10 cellular contexts compared by ENCODE assay signal in the genomic region with DNA sequence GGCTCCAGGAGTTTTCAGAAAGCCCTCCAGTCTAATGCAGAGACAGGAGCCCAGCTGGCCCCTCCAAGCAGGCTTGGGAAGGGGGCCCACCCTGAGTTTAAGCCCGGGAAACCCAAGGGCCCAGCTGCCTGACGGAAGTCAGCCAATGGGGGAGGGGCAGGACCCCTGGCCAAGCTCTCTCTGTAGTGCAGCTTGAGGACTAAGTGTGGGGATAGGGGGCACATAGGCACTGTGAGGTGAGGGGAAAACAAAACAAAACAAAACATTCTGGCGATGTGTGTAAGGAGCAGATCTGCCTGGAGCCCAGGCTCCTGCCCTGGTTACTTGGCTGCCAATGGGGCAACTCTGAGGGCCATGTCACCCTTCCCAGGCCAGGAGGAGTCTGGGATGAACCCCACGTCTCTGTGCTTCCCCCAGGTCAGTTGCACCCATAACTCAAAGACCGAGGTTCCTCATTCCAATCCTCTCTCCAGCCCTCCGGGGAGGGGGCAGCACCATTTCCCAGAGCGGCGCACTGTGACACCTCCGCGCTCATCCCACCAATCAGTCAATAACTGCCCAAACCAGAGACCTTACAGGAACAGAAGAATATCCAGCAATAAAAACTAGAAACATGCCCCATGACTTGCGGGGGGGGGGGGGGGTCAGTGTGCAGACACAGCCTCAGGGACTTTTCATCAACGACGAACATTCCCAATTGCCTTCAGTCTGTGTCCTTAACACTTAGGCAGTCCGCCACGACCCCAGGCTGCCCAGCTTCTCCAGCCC. TPM values are rescaled to one million over a fixed set of nuclear protein-coding genes. Genes with fewer than 3 reads are reported as not detected.
DNase-seq lines count a peak whose midpoint lies in the region; ATAC-seq and TF ChIP-seq lines count a peak whose summit lies in the region.
"Had no signal": no experiment of that assay in that cellular context is flagged by ENCODE, and none has a peak within 500 bp of the region (broad histone marks: within the 10 kb centered on the region; RNA-seq: fewer than 3 reads in every experiment).

No MANE protein-coding gene starts in this region.

- H4K20me1 ChIP-seq in H9 (ENCODE audit: control insufficient read depth, insufficient read depth, insufficient read length) = no peaks in the 10 kb centered on the region
- peaks cover 14% of the 10 kb centered on the region for H4K20me1 ChIP-seq in smooth muscle cell (ENCODE audit: low read depth)
- H4K20me1 ChIP-seq in PC-9 (ENCODE audit: insufficient read depth) = no peaks in the 10 kb centered on the region

- no peak overlapping the region for H2BK20ac ChIP-seq in H9 (ENCODE audit: low read depth, low read length, poor library complexity, severe bottlenecking)

- BruUV-seq in PC-9 (replicated peaks; lab: Mats Ljungman, UMichigan) = no TSS peak

- no peak overlapping the region for H3K23ac ChIP-seq in H9 (ENCODE audit: insufficient read length, low read depth, low read length)

- H3T11ph ChIP-seq in H9 (ENCODE audit: low read length) = no peak overlapping the region

- H3K9me3 Mint-ChIP-seq in H9 = 0 out of 5 replicates have a peak, but pooled peaks cover 0 to 2% of the 10 kb centered on the region in 2 experiments
- H3K9me3 Mint-ChIP-seq in activated CD4-positive, alpha-beta T cell treated with anti-CD3 and anti-CD28 coated beads, Interleukin-2, amount 10 ng/mL, durations not matched to agents 24 days and 14 days = no peaks in the 10 kb centered on the region
- H3K9me3 Mint-ChIP-seq: activated naive CD4-positive, alpha-beta T cell treated with anti-CD3 and anti-CD28 coated beads, Interleukin-2, amount 50 U/mL, for 24 hours had no signal

- peaks cover 25 to 26% (median 26%) of the 10 kb centered on the region in 3 experiments for H3K36me3 Mint-ChIP-seq in H9 (ENCODE audit: insufficient read depth in 1 of 3, low read depth in 3 of 3)
- H3K36me3 Mint-ChIP-seq in activated CD4-positive, alpha-beta T cell treated with anti-CD3 and anti-CD28 coated beads, Interleukin-2, amount 10 ng/mL, durations not matched to agents 24 days and 14 days (ENCODE audit: low read depth) = no peaks in the 10 kb centered on the region
- H3K36me3 Mint-ChIP-seq: activated naive CD4-positive, alpha-beta T cell treated with anti-CD3 and anti-CD28 coated beads, Interleukin-2, amount 50 U/mL, for 24 hours had no signal

- H3K9ac ChIP-seq in H9 (ENCODE audit: extremely low read depth, insufficient read length, low read length) (no peak overlapping the region), colonic mucosa (ENCODE audit: low read depth in 2 of 2, low read length in 2 of 2) (peak overlapping the region; percentile 58 to 63), smooth muscle cell (ENCODE audit: low read depth) (no peak overlapping the region)

- peaks cover 20% of the 10 kb centered on the region for H3K23me2 ChIP-seq in H9 (ENCODE audit: insufficient read length, low read depth, low read length, poor library complexity, severe bottlenecking)

- no peak for ATAC-seq in lower lobe of right lung
- ATAC-seq in foreskin keratinocyte = no peak
- ATAC-seq in HG02623 (IDR thresholded peaks at IDR 0.05; ENCODE audit: unreplicated experiment) = no peak

- no peak overlapping the region for H3K56ac ChIP-seq in H9 (ENCODE audit: insufficient read length, low read depth, low read length)

- no peak overlapping the region for H3K18ac ChIP-seq in H9 (ENCODE audit: insufficient read length, low read depth, low read length)

- H3K79me1 ChIP-seq in H9 (ENCODE audit: insufficient read depth, low read depth, low read length, poor library complexity, severe bottlenecking) = no peaks in the 10 kb centered on the region

- H3K4me1 Mint-ChIP-seq in H9 = peaks cover 59 to 61% of the 10 kb centered on the region in 2 experiments
- peaks cover 2% of the 10 kb centered on the region for H3K4me1 Mint-ChIP-seq in activated CD4-positive, alpha-beta T cell treated with anti-CD3 and anti-CD28 coated beads, Interleukin-2, amount 10 ng/mL, durations not matched to agents 24 days and 14 days

- H3K79me2 ChIP-seq in H9 (ENCODE audit: insufficient read depth, low read length) (no peaks in the 10 kb centered on the region), smooth muscle cell (ENCODE audit: low read depth) (peaks cover 3% of the 10 kb centered on the region), PC-9 (ENCODE audit: low read depth) (no peaks in the 10 kb centered on the region)

- peak overlapping the region; percentile 69 for H3K4me2 ChIP-seq in H9 (ENCODE audit: insufficient read depth, insufficient read length, low read length)
- peak overlapping the region; percentile 96 for H3K4me2 ChIP-seq in smooth muscle cell
- no peak overlapping the region for H3K4me2 ChIP-seq in PC-9

- H3K9me2 ChIP-seq in PC-9 (ENCODE audit: insufficient read depth) = no peaks in the 10 kb centered on the region

- H3K36me3 ChIP-seq in colonic mucosa (no peaks in the 10 kb centered on the region), lower lobe of right lung (peaks cover under 1% of the 10 kb centered on the region), smooth muscle cell (ENCODE audit: low read depth) (no peaks in the 10 kb centered on the region), PC-9 (ENCODE audit: low read depth) (no peaks in the 10 kb centered on the region)

- H3K4me1 ChIP-seq in H9 (ENCODE audit: insufficient read depth, low read length) (peaks cover 18% of the 10 kb centered on the region), colonic mucosa (no peaks in the 10 kb centered on the region), lower lobe of right lung (peaks cover 7% of the 10 kb centered on the region), smooth muscle cell (ENCODE audit: low read depth) (peaks cover 35% of the 10 kb centered on the region), foreskin keratinocyte (no peaks in the 10 kb centered on the region), PC-9 (replicated peaks; ENCODE audit: insufficient read depth) (no peaks in the 10 kb centered on the region)

- H3K14ac ChIP-seq in H9 (ENCODE audit: insufficient read depth, low read length) = no peak overlapping the region; the same call in 1 of the 2 replicates

- no peak overlapping the region for H2BK15ac ChIP-seq in H9 (ENCODE audit: low read depth, low read length)

- H4K5ac ChIP-seq in H9 (ENCODE audit: insufficient read length, low read depth, low read length) = no peak overlapping the region

- no CpG with 5 or more reads among the region's 15 CpGs for WGBS in H9 (ENCODE audit: extremely low coverage, insufficient read length, low lambda C conversion rate)
- WGBS in smooth muscle cell (ENCODE audit: low lambda C conversion rate) = 39% methylated on average over 15 of the region's 15 CpGs

- intact Hi-C loops in colonic mucosa (cut with DNase I) = loop anchor here (10.0 kb wide), 1 partner anchor 458 kb away; no protein-coding TSS in a partner anchor
- intact Hi-C loops in lower lobe of right lung (cut with DNase I) = no loop called here
- intact Hi-C loops in PC-9 (cut with micrococcal nuclease; ENCODE audit: unreplicated experiment) = loop anchor here (10.0 kb wide), 1 partner anchor 482 kb away; no protein-coding TSS in a partner anchor
- intact Hi-C loops in activated CD4-positive, alpha-beta T cell treated with anti-CD3 and anti-CD28 coated beads, Interleukin-2, amount 10 ng/mL, durations not matched to agents 24 days and 14 days (cut with micrococcal nuclease) = no loop called here

- peak overlapping the region; percentile 75 to 86 for H3K4me3 Mint-ChIP-seq in H9
- H3K4me3 Mint-ChIP-seq in activated CD4-positive, alpha-beta T cell treated with anti-CD3 and anti-CD28 coated beads, Interleukin-2, amount 10 ng/mL, durations not matched to agents 24 days and 14 days = no peak overlapping the region
- H3K4me3 Mint-ChIP-seq: activated naive CD4-positive, alpha-beta T cell treated with anti-CD3 and anti-CD28 coated beads, Interleukin-2, amount 50 U/mL, for 24 hours had no signal

- H2AFZ ChIP-seq in H9 (ENCODE audit: low read length) = no peak overlapping the region
- no peak overlapping the region for H2AFZ ChIP-seq in smooth muscle cell (ENCODE audit: low read depth)
- H2AFZ ChIP-seq in PC-9 = no peak overlapping the region

- peak; percentile 23 for DNase-seq in H9
- peak; percentile 16 for DNase-seq in colonic mucosa
- no peak for DNase-seq in lower lobe of right lung
- DNase-seq in smooth muscle cell (lab: John Stamatoyannopoulos, UW; ENCODE audit: unreplicated experiment) = no peak
- no peak for DNase-seq in foreskin keratinocyte
- DNase-seq in PC-9 = no peak
- no peak for DNase-seq in activated CD4-positive, alpha-beta T cell treated with anti-CD3 and anti-CD28 coated beads, Interleukin-2, amount 10 ng/mL, durations not matched to agents 24 days and 14 days
- DNase-seq: erythroblast had no signal

- peak overlapping the region in 1 of 3 experiments; percentile 95; a peak in 2 of 7 replicates for H3K27ac Mint-ChIP-seq in H9
- no peak overlapping the region for H3K27ac Mint-ChIP-seq in activated CD4-positive, alpha-beta T cell treated with anti-CD3 and anti-CD28 coated beads, Interleukin-2, amount 10 ng/mL, durations not matched to agents 24 days and 14 days
- H3K27ac Mint-ChIP-seq: activated naive CD4-positive, alpha-beta T cell treated with anti-CD3 and anti-CD28 coated beads, Interleukin-2, amount 50 U/mL, for 24 hours had no signal

- POLR2A ChIA-PET in PC-9 (lab: Charles Lee; ENCODE audit: unreplicated experiment) = no interaction called here

- CTCF ChIA-PET in PC-9 (lab: Charles Lee) = no interaction called here

- H3K4me3 ChIP-seq in colonic mucosa (peak overlapping the region; percentile 44), lower lobe of right lung (peak overlapping the region; percentile 63), smooth muscle cell (peak overlapping the region; percentile 53), PC-9 (no peak overlapping the region)

- H3F3A ChIP-seq in smooth muscle cell (ENCODE audit: low read depth) (no peaks in the 10 kb centered on the region), PC-9 (ENCODE audit: insufficient read depth, low read depth) (no peaks in the 10 kb centered on the region)

- H3K27ac ChIP-seq in H9 (ENCODE audit: insufficient read length, low read depth, low read length) = no peak overlapping the region
- H3K27ac ChIP-seq in colonic mucosa = no peak overlapping the region
- peak overlapping the region; percentile 24 for H3K27ac ChIP-seq in lower lobe of right lung
- no peak overlapping the region for H3K27ac ChIP-seq in smooth muscle cell (ENCODE audit: low read depth)
- no peak overlapping the region for H3K27ac ChIP-seq in foreskin keratinocyte
- H3K27ac ChIP-seq in PC-9 = no peak overlapping the region

- H3K4ac ChIP-seq in H9 (ENCODE audit: low read depth, low read length) = no peak overlapping the region

- H3K9me3 ChIP-seq in H9 (ENCODE audit: control insufficient read depth, low read depth, low read length) = no peaks in the 10 kb centered on the region
- H3K9me3 ChIP-seq in colonic mucosa = no peaks in the 10 kb centered on the region
- no peaks in the 10 kb centered on the region for H3K9me3 ChIP-seq in lower lobe of right lung
- no peaks in the 10 kb centered on the region for H3K9me3 ChIP-seq in smooth muscle cell (replicated peaks; ENCODE audit: low read depth)
- no peaks in the 10 kb centered on the region for H3K9me3 ChIP-seq in PC-9 (ENCODE audit: insufficient read depth, low read depth)

- TF ChIP-seq CTCF in H9 (conservative IDR thresholded peaks at IDR 0.05) (no peak), colonic mucosa (IDR thresholded peaks at IDR 0.05) (no peak), lower lobe of right lung (IDR thresholded peaks at IDR 0.05) (no peak), smooth muscle cell (IDR thresholded peaks at IDR 0.05; ENCODE audit: borderline replicate concordance, insufficient read depth, poor library complexity, severe bottlenecking) (no peak), foreskin keratinocyte (conservative IDR thresholded peaks at IDR 0.05) (no peak), PC-9 (conservative IDR thresholded peaks at IDR 0.05) (no peak)

- H2BK12ac ChIP-seq in H9 (ENCODE audit: insufficient read length, low read depth, low read length) = no peak overlapping the region

- H2BK5ac ChIP-seq in H9 (ENCODE audit: insufficient read length, low read length) = no peak overlapping the region

- peaks cover 38% of the 10 kb centered on the region for H3K27me3 Mint-ChIP-seq in H9 (ENCODE audit: low read depth)
- H3K27me3 Mint-ChIP-seq in activated CD4-positive, alpha-beta T cell treated with anti-CD3 and anti-CD28 coated beads, Interleukin-2, amount 10 ng/mL, durations not matched to agents 24 days and 14 days = peaks cover 32% of the 10 kb centered on the region

- no peak overlapping the region for H4K91ac ChIP-seq in H9 (ENCODE audit: insufficient read length, low read depth, low read length)

- no peak overlapping the region for H4K8ac ChIP-seq in H9 (replicated peaks; ENCODE audit: insufficient read length, low read depth, low read length)

- peaks cover 8% of the 10 kb centered on the region; the same call in 1 of the 2 replicates for H3K27me3 ChIP-seq in H9 (ENCODE audit: insufficient read depth, low read length)
- H3K27me3 ChIP-seq in colonic mucosa = peaks cover 21% of the 10 kb centered on the region
- H3K27me3 ChIP-seq in lower lobe of right lung (ENCODE audit: low read depth) = peaks cover 47% of the 10 kb centered on the region
- H3K27me3 ChIP-seq in smooth muscle cell (ENCODE audit: low read depth) = peaks cover 41% of the 10 kb centered on the region
- H3K27me3 ChIP-seq in foreskin keratinocyte = peaks cover 50% of the 10 kb centered on the region
- H3K27me3 ChIP-seq in PC-9 (ENCODE audit: insufficient read depth, low read depth) = peaks cover 34% of the 10 kb centered on the region

- no peak overlapping the region for H2BK120ac ChIP-seq in H9 (ENCODE audit: low read depth, low read length, poor library complexity, severe bottlenecking)

- H2AK5ac ChIP-seq in H9 (ENCODE audit: insufficient read length, low read length) = no peak overlapping the region

RNA-seq across cellular contexts. Expression of gene CXCL12, which starts 1.7 kb away (rescaled TPM):
- total RNA-seq in H9 (2021) (28.3 and 29.5 TPM in 2 replicates), colonic mucosa (10 to 100 TPM; 17.5 to 56.2 TPM), lower lobe of right lung (73.8 TPM), smooth muscle cell (37.0 and 52.0 TPM in 2 replicates), foreskin keratinocyte (not detected in 2 replicates), PC-9 (2021) (not detected in 2 replicates)
- polyA plus RNA-seq in smooth muscle cell (10.9 and 14.3 TPM in 2 replicates), foreskin keratinocyte (not detected in 2 replicates)
- total RNA-seq in activated CD4-positive, alpha-beta T cell treated with anti-CD3 and anti-CD28 coated beads, Interleukin-2, amount 10 ng/mL, durations not matched to agents 24 days and 14 days = not detected in 2 replicates

Comparison
In these comparisons a context has a peak if more than half of its experiments do, and no peak if none do; other contexts are left out.
1. DNase-seq: peak in H9 (single experiment) and colonic mucosa (single experiment); none in lower lobe of right lung (single experiment), smooth muscle cell (single experiment), foreskin keratinocyte (0 of 2), PC-9 (0 of 2) and activated CD4-positive, alpha-beta T cell treated with anti-CD3 and anti-CD28 coated beads, Interleukin-2, amount 10 ng/mL, durations not matched to agents 24 days and 14 days (single experiment).
2. H3K9ac ChIP-seq: peak in colonic mucosa (2 of 2); none in H9 (single experiment) and smooth muscle cell (single experiment).
3. RNA of gene CXCL12, which starts 1.7 kb away (total RNA-seq): 73.8 TPM in lower lobe of right lung (single experiment), 17.5 to 56.2 TPM in colonic mucosa, 37.0 to 52.0 TPM in smooth muscle cell and 28.3 to 29.5 TPM in H9; not detected in foreskin keratinocyte, not detected in PC-9 and not detected in activated CD4-positive, alpha-beta T cell treated with anti-CD3 and anti-CD28 coated beads, Interleukin-2, amount 10 ng/mL, durations not matched to agents 24 days and 14 days; every median in the first group is over 10 times any median in the second.
4. intact Hi-C loops: an anchor here in colonic mucosa (10.0 kb wide) and PC-9 (10.0 kb wide); none called in lower lobe of right lung and activated CD4-positive, alpha-beta T cell treated with anti-CD3 and anti-CD28 coated beads, Interleukin-2, amount 10 ng/mL, durations not matched to agents 24 days and 14 days.